ENCODE assay signal across 10 cellular contexts in the genomic region with DNA sequence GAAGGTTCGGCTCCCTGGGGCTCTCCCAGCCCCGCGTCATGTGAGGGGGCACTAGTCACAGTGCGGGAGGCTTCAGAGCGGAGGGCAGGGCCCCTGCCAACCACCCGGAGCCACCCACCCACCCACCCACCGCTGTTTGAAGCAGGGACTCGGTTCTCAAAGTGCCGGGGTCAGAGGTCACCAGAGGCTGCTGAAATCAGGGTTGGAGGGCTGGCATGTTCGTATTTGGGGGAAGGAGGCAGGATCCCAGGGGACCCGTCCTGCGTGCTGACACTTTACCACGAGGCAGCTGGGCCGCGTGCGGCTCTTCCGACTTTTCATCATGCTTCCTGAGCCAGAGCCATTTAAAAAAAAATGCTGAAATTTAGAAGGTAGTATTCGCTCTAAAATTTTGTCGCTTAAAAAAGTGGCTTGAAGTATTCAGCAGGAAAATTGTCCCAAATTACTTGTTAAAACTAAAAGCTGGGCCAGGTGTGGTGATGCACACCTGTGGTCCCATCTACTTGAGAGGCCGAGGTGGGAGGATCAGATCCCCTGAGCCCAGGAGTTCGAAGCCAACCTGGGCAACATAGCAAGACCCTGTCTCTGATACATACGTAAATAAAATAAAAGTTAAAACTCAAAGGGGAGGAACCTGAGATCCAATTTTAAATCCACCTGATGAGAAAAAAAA. TPM values are rescaled to one million over a fixed set of nuclear protein-coding genes. Genes with fewer than 3 reads are reported as not detected.
DNase-seq lines count a peak whose midpoint lies in the region; ATAC-seq, FAIRE-seq and TF ChIP-seq lines count a peak whose summit lies in the region.
"Had no signal": no experiment of that assay in that cellular context is flagged by ENCODE, and none has a peak within 500 bp of the region (broad histone marks: within the 10 kb centered on the region; RNA-seq: fewer than 3 reads in every experiment).

No MANE protein-coding gene starts in this region.

- H3K27ac ChIP-seq in Panc1 (ENCODE audit: low read length) (peak overlapping the region; percentile 82), endothelial cell of umbilical vein (ENCODE audit: insufficient read depth, low read depth, low read length) (peak overlapping the region; percentile 91), thoracic aorta (peak overlapping the region; percentile 70 to 76)

- CTCF ChIA-PET in Panc1 (lab: Charles Lee) (no interaction called here), endothelial cell of umbilical vein (lab: Charles Lee) (interaction anchor here (1.0 kb wide), 1 partner anchor 175 kb away, joined by 3 read pairs; no protein-coding TSS in a partner anchor)

- H3K27me3 ChIP-seq in Panc1 (ENCODE audit: control insufficient read depth, insufficient read depth, low read length): no peaks in the 10 kb centered on the region
- no peaks in the 10 kb centered on the region for H3K27me3 ChIP-seq in endothelial cell of umbilical vein (ENCODE audit: control insufficient read depth in 2 of 2, insufficient read depth in 2 of 2, low read length in 2 of 2)
- no peaks in the 10 kb centered on the region for H3K27me3 ChIP-seq in mucosa of stomach (ENCODE audit: control insufficient read depth, insufficient read depth, low read length)
- no peaks in the 10 kb centered on the region for H3K27me3 ChIP-seq in thoracic aorta (replicated peaks; ENCODE audit: insufficient read depth)

- peak overlapping the region; percentile 70 for H3K4me2 ChIP-seq in endothelial cell of umbilical vein (ENCODE audit: insufficient read depth, low read length)

- H3K79me2 ChIP-seq in endothelial cell of umbilical vein (ENCODE audit: control insufficient read depth, insufficient read depth, low read length): peaks cover 31% of the 10 kb centered on the region

- TF ChIP-seq POLR2A in endothelial cell of umbilical vein (IDR thresholded peaks at IDR 0.05; ENCODE audit: low read depth, low read length): no peak

- TF ChIP-seq CTCF in Panc1 (IDR thresholded peaks at IDR 0.05) (no peak), endothelial cell of umbilical vein (IDR thresholded peaks at IDR 0.05; ENCODE audit: extremely low read depth in 1 of 2, insufficient read depth in 1 of 2, low read depth in 1 of 2, low read length in 2 of 2) (no peak), thoracic aorta (IDR thresholded peaks at IDR 0.05) (no peak)

- no peaks in the 10 kb centered on the region for H3K9me1 ChIP-seq in endothelial cell of umbilical vein (replicated peaks; ENCODE audit: control insufficient read depth, extremely low read depth, insufficient read depth, low read length)

- H3K36me3 ChIP-seq in Panc1 (ENCODE audit: control insufficient read depth, insufficient read depth, low read length): no peaks in the 10 kb centered on the region
- H3K36me3 ChIP-seq in endothelial cell of umbilical vein (ENCODE audit: control insufficient read depth in 2 of 2, extremely low read depth in 1 of 2, insufficient read depth in 2 of 2, low read length in 2 of 2): no peaks in the 10 kb centered on the region
- H3K36me3 ChIP-seq in mucosa of stomach (ENCODE audit: control insufficient read depth, insufficient read depth, low read length): no peaks in the 10 kb centered on the region
- no peaks in the 10 kb centered on the region for H3K36me3 ChIP-seq in thoracic aorta

- H3K9ac ChIP-seq in endothelial cell of umbilical vein (replicated peaks; ENCODE audit: extremely low read depth, insufficient read depth, low read length) (peak overlapping the region; percentile 69), mucosa of stomach (ENCODE audit: low read length) (peak overlapping the region; percentile 63)

- POLR2A ChIA-PET in Panc1 (lab: Charles Lee): no interaction called here
- POLR2A ChIA-PET in endothelial cell of umbilical vein (lab: Charles Lee): no interaction called here

- intact Hi-C loops in Panc1 (cut with micrococcal nuclease; ENCODE audit: unreplicated experiment): no loop called here
- intact Hi-C loops in endothelial cell of umbilical vein (cut with micrococcal nuclease): loop anchor here (1.0 to 5.0 kb wide), 4 partner anchors 10 to 71 kb away; no protein-coding TSS in a partner anchor

- ATAC-seq in Panc1: no peak
- ATAC-seq in thoracic aorta (ENCODE audit: insufficient number of reproducible peaks, low FRiP score, low read depth): no peak
- no peak for ATAC-seq in GM19397 (IDR thresholded peaks at IDR 0.05; ENCODE audit: unreplicated experiment)

- peaks cover 54% of the 10 kb centered on the region for H3K4me1 ChIP-seq in Panc1 (ENCODE audit: control insufficient read depth, insufficient read depth, low read length)
- H3K4me1 ChIP-seq in endothelial cell of umbilical vein (ENCODE audit: control insufficient read depth, extremely low read depth, insufficient read depth, low read length): peaks cover 27% of the 10 kb centered on the region
- peaks cover 20% of the 10 kb centered on the region for H3K4me1 ChIP-seq in mucosa of stomach (ENCODE audit: control insufficient read depth, insufficient read depth, low read length)
- H3K4me1 ChIP-seq in thoracic aorta (ENCODE audit: control insufficient read depth in 1 of 2, low read depth in 2 of 2): peaks cover 4 to 16% of the 10 kb centered on the region in 2 donors

- H3K4me3 ChIP-seq in Panc1 (ENCODE audit: low read depth in 2 of 2, low read length in 2 of 2) (peak overlapping the region; percentile 9 to 44; a peak in 2 of 4 replicates), endothelial cell of umbilical vein (replicated peaks in 1 of 3; ENCODE audit: insufficient read depth in 1 of 3, low read depth in 1 of 3, low read length in 3 of 3) (peak overlapping the region in 1 of 3 experiments; percentile 24), mucosa of stomach (ENCODE audit: low read length) (peak overlapping the region; percentile 15), thoracic aorta (peak overlapping the region; percentile 58)

- H2AFZ ChIP-seq in endothelial cell of umbilical vein (ENCODE audit: low read depth, low read length): no peak overlapping the region

- dilution Hi-C loops in endothelial cell of umbilical vein (cut with MboI; ENCODE audit: extremely low pct_ligation_motif_present, low sequenced_read_pairs): no loop called here

- BruUV-seq in Panc1 (replicated peaks; lab: Mats Ljungman, UMichigan) (no TSS peak), endothelial cell of umbilical vein (replicated peaks; lab: Mats Ljungman, UMichigan) (TSS peak; percentile 92)

- FAIRE-seq in endothelial cell of umbilical vein (lab: Jason Lieb, UNC): peak; percentile 28

- in situ Hi-C loops in Panc1 (cut with HindIII; ENCODE audit: low pct_unique_long_range_greater_than_20kb, low sequenced_read_pairs): no loop called here

- H3K9me3 ChIP-seq in Panc1 (ENCODE audit: control insufficient read depth, insufficient read depth, low read depth, low read length): no peaks in the 10 kb centered on the region
- H3K9me3 ChIP-seq in endothelial cell of umbilical vein (replicated peaks; ENCODE audit: control insufficient read depth, insufficient read depth, low read length): no peaks in the 10 kb centered on the region
- no peaks in the 10 kb centered on the region for H3K9me3 ChIP-seq in mucosa of stomach (ENCODE audit: control insufficient read depth, low read length)
- H3K9me3 ChIP-seq in thoracic aorta: no peaks in the 10 kb centered on the region

- H4K20me1 ChIP-seq in endothelial cell of umbilical vein (replicated peaks; ENCODE audit: control insufficient read depth, extremely low read depth, insufficient read depth, low read length): no peaks in the 10 kb centered on the region

- no peak for DNase-seq in Panc1 (ENCODE audit: low read depth, low spot score)
- no peak for DNase-seq in endothelial cell of umbilical vein (ENCODE audit: low read depth, low spot score)
- no peak for DNase-seq in thoracic aorta (ENCODE audit: low spot score)
- no peak for DNase-seq in CD1c-positive myeloid dendritic cell (ENCODE audit: extremely low spot score)
- DNase-seq in NCI-H226: no peak
- DNase-seq in NCI-H2107 (lab: John Stamatoyannopoulos, UW): no peak
- DNase-seq: midbrain, NCI-H1436 had no signal

TF ChIP-seq in endothelial cell of umbilical vein, 7 proteins besides CTCF, POLR2A, EP300 and RAD21:
- TF ChIP-seq, protein P1, sequence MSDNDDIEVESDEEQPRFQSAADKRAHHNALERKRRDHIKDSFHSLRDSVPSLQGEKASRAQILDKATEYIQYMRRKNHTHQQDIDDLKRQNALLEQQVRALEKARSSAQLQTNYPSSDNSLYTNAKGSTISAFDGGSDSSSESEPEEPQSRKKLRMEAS (IDR thresholded peaks at IDR 0.05; ENCODE audit: insufficient read depth, insufficient read length): no peak
- no peak for TF ChIP-seq POLR2AphosphoS5 (IDR thresholded peaks at IDR 0.05; ENCODE audit: insufficient read depth, low read depth, low read length)
- no peak for TF ChIP-seq GATA2 (IDR thresholded peaks at IDR 0.05; ENCODE audit: insufficient read depth, insufficient read length, low read depth, low read length)
- no peak for TF ChIP-seq JUN (IDR thresholded peaks at IDR 0.05; ENCODE audit: borderline replicate concordance, insufficient read depth, insufficient read length, low read depth)
- no peak for TF ChIP-seq MYC (IDR thresholded peaks at IDR 0.05; ENCODE audit: low read depth, low read length)
- TF ChIP-seq EZH2 (IDR thresholded peaks at IDR 0.05; ENCODE audit: borderline replicate concordance, low read depth, low read length, severe bottlenecking): no peak
- TF ChIP-seq FOS (IDR thresholded peaks at IDR 0.05; ENCODE audit: borderline replicate concordance, insufficient read depth, low read length): no peak

RNA-seq across cellular contexts. Expression of gene ATP11A, which starts 21.2 kb away (rescaled TPM):
- 85.8 TPM for total RNA-seq in Panc1 (2021; ENCODE audit: unreplicated experiment)
- 63.9 TPM for polyA plus RNA-seq in Panc1 (2012; ENCODE audit: insufficient read length)
- 71.7 and 88.1 TPM in 2 replicates for total RNA-seq in endothelial cell of umbilical vein
- 15.7 and 16.5 TPM in 2 replicates for polyA plus RNA-seq in endothelial cell of umbilical vein
- 10.2 and 11.1 TPM in 2 replicates for polyA plus RNA-seq in endothelial cell of umbilical vein (2011; cell fraction: cytosol; rRNA removed)
- polyA plus RNA-seq in endothelial cell of umbilical vein (2011; cell fraction: nucleus; rRNA removed): 48.6 and 60.6 TPM in 2 replicates
- 32.3 and 33.7 TPM in 2 replicates for polyA plus RNA-seq in endothelial cell of umbilical vein (2012)
- polyA minus RNA-seq in endothelial cell of umbilical vein: 40.0 and 52.7 TPM in 2 replicates
- polyA minus RNA-seq in endothelial cell of umbilical vein (2011; cell fraction: cytosol; rRNA and poly(A)+ RNA removed): 11.5 TPM
- polyA minus RNA-seq in endothelial cell of umbilical vein (2011; cell fraction: nucleus; rRNA and poly(A)+ RNA removed): 63.1 and 78.2 TPM in 2 replicates
- total RNA-seq in thoracic aorta: 10 to 100 TPM; 15.2 to 38.4 TPM
